16 cellular contexts compared by ENCODE assay signal in genomic region chr4:15945516-15945915, GRCh38. TPM values are rescaled to one million over a fixed set of nuclear protein-coding genes. Genes with fewer than 3 reads are reported as not detected.
"Had no signal": no experiment of that assay in that cellular context is flagged by ENCODE, and none has a peak within 500 bp of the region (broad histone marks: within the 10 kb centered on the region; RNA-seq: fewer than 3 reads in every experiment).

No MANE protein-coding gene starts in this region.

- H3K27me3 ChIP-seq: tibial nerve had no signal

- H3K27ac Mint-ChIP-seq: activated CD4-positive, alpha-beta T cell treated with anti-CD3 and anti-CD28 coated beads for 36 hours; activated naive CD4-positive, alpha-beta T cell treated with anti-CD3 and anti-CD28 coated beads, Interleukin-2, amount 10 ng/mL, durations not matched to agents 7 days and 5 days; naive B cell had no signal

- DNase-seq: activated CD4-positive, alpha-beta T cell treated with anti-CD3 and anti-CD28 coated beads for 36 hours; activated naive CD4-positive, alpha-beta T cell treated with anti-CD3 and anti-CD28 coated beads, Interleukin-2, amount 10 ng/mL, durations not matched to agents 7 days and 5 days; amygdala; dermis blood vessel endothelial cell; hypothalamus; naive B cell; posterior cingulate gyrus; right cardiac atrium; small intestine; T-helper 9 cell; WERI-Rb-1 had no signal

- H3K4me1 ChIP-seq: tibial nerve had no signal

- H3K27ac ChIP-seq: tibial nerve, WERI-Rb-1 had no signal

- H3K36me3 ChIP-seq: tibial nerve, WERI-Rb-1 had no signal

- H3K36me3 Mint-ChIP-seq: activated naive CD4-positive, alpha-beta T cell treated with anti-CD3 and anti-CD28 coated beads, Interleukin-2, amount 10 ng/mL, durations not matched to agents 7 days and 5 days; naive B cell had no signal

- H3K4me3 ChIP-seq: lung, tibial nerve had no signal

- H3K4me3 Mint-ChIP-seq: activated CD4-positive, alpha-beta T cell treated with anti-CD3 and anti-CD28 coated beads for 36 hours; activated naive CD4-positive, alpha-beta T cell treated with anti-CD3 and anti-CD28 coated beads, Interleukin-2, amount 10 ng/mL, durations not matched to agents 7 days and 5 days; naive B cell had no signal

- H3K9me3 Mint-ChIP-seq: activated naive CD4-positive, alpha-beta T cell treated with anti-CD3 and anti-CD28 coated beads, Interleukin-2, amount 10 ng/mL, durations not matched to agents 7 days and 5 days; naive B cell had no signal

- H3K9me3 ChIP-seq: tibial nerve had no signal

- H3K4me1 Mint-ChIP-seq: activated CD4-positive, alpha-beta T cell treated with anti-CD3 and anti-CD28 coated beads for 36 hours; activated naive CD4-positive, alpha-beta T cell treated with anti-CD3 and anti-CD28 coated beads, Interleukin-2, amount 10 ng/mL, durations not matched to agents 7 days and 5 days; naive B cell had no signal

RNA-seq across cellular contexts. Expression of gene FGFBP1, which starts 7.0 kb away (rescaled TPM):
- total RNA-seq: activated CD4-positive, alpha-beta T cell treated with anti-CD3 and anti-CD28 coated beads for 36 hours; cerebellum; dermis blood vessel endothelial cell; glomerular endothelial cell had no signal

RNA-seq across cellular contexts. Expression of gene FGFBP2, which starts 17.5 kb away (rescaled TPM):
- total RNA-seq: cerebellum, dermis blood vessel endothelial cell, epithelial cell of proximal tubule, glomerular endothelial cell had no signal
